Comparison of ENCODE assay signal across 1 cellular context in genomic region chr2:241686649-241687425, GRCh38.
TF ChIP-seq lines count a peak whose summit lies in the region.

TSS of gene DTYMK (minus strand) at chr2:241686815. CDS start at chr2:241686783, 32 bp downstream.

TF ChIP-seq in HepG2, 621 proteins besides CTCF, POLR2A, EP300 and RAD21 (continued from another document and continues in another):
- TF ChIP-seq HMGXB3 (CRISPR knock-in tag; IDR thresholded peaks at IDR 0.05; ENCODE audit: borderline replicate concordance): peak; percentile 78; the same call in 1 of the 2 replicates
- TF ChIP-seq GATAD2A (CRISPR knock-in tag; IDR thresholded peaks at IDR 0.05): no peak; the same call in 1 of the 2 replicates
- TF ChIP-seq HHEX (CRISPR knock-in tag; IDR thresholded peaks at IDR 0.05): no peak
- TF ChIP-seq CAMTA2 (CRISPR knock-in tag; IDR thresholded peaks at IDR 0.05; ENCODE audit: borderline replicate concordance): peak; percentile 71
- peak; percentile 93 for TF ChIP-seq NR2C2 (CRISPR knock-in tag; IDR thresholded peaks at IDR 0.05; ENCODE audit: borderline replicate concordance)
- 0 out of 2 replicates have a peak, but pooled peaks have one; percentile 36 for TF ChIP-seq ZNF83 (CRISPR knock-in tag; IDR thresholded peaks at IDR 0.05; ENCODE audit: borderline replicate concordance)
- peak; percentile 72; the same call in 1 of the 2 replicates for TF ChIP-seq SP2 (CRISPR knock-in tag; IDR thresholded peaks at IDR 0.05)
- TF ChIP-seq PRPF4 (IDR thresholded peaks at IDR 0.05; ENCODE audit: low read depth, low read length, poor library complexity, severe bottlenecking): no peak
- TF ChIP-seq PAF1 (CRISPR knock-in tag; IDR thresholded peaks at IDR 0.05): no peak; the same call in 1 of the 2 replicates
- TF ChIP-seq ZNF276 (CRISPR knock-in tag; IDR thresholded peaks at IDR 0.05; ENCODE audit: low read depth): peak; percentile 22; the same call in 1 of the 2 replicates
- TF ChIP-seq ZFP1 (CRISPR knock-in tag; IDR thresholded peaks at IDR 0.05): no peak
- TF ChIP-seq HOXA9 (CRISPR knock-in tag; IDR thresholded peaks at IDR 0.05; ENCODE audit: borderline replicate concordance): peak; percentile 96
- peak; percentile 93 for TF ChIP-seq ZNF639 (CRISPR knock-in tag; conservative IDR thresholded peaks at IDR 0.05)
- TF ChIP-seq ZNF20 (CRISPR knock-in tag; IDR thresholded peaks at IDR 0.05): peak; percentile 18; the same call in 1 of the 2 replicates
- TF ChIP-seq SMAD3 (CRISPR knock-in tag; IDR thresholded peaks at IDR 0.05): peak; percentile 37; the same call in 1 of the 2 replicates
- TF ChIP-seq ZBTB39 (CRISPR knock-in tag; IDR thresholded peaks at IDR 0.05): peak; percentile 70; the same call in 1 of the 2 replicates
- TF ChIP-seq ZNF574 (CRISPR knock-in tag; IDR thresholded peaks at IDR 0.05): peak; percentile 93
- peak; percentile 97 for TF ChIP-seq ZNF451 (CRISPR knock-in tag; IDR thresholded peaks at IDR 0.05)
- peak; percentile 82; the same call in 1 of the 2 replicates for TF ChIP-seq THRA (CRISPR knock-in tag; IDR thresholded peaks at IDR 0.05; ENCODE audit: borderline replicate concordance)
- TF ChIP-seq GMEB2 (CRISPR knock-in tag; IDR thresholded peaks at IDR 0.05; ENCODE audit: low read depth): peak; percentile 95
- TF ChIP-seq FOXO1 (CRISPR knock-in tag; IDR thresholded peaks at IDR 0.05): peak; percentile 22; the same call in 1 of the 2 replicates
- TF ChIP-seq MATR3 (CRISPR knock-in tag; IDR thresholded peaks at IDR 0.05): no peak
- peak; percentile 86 for TF ChIP-seq MXD1 (CRISPR knock-in tag; IDR thresholded peaks at IDR 0.05)
- peak; percentile 84 for TF ChIP-seq POLR2AphosphoS5 (IDR thresholded peaks at IDR 0.05; ENCODE audit: low read depth, low read length)
- TF ChIP-seq MAF1 (CRISPR knock-in tag; IDR thresholded peaks at IDR 0.05; ENCODE audit: borderline replicate concordance): peak; percentile 33; the same call in 1 of the 2 replicates
- TF ChIP-seq ZFP36L1 (CRISPR knock-in tag; IDR thresholded peaks at IDR 0.05): peak; percentile 97
- peak; percentile 87 for TF ChIP-seq PHF8 (CRISPR knock-in tag; IDR thresholded peaks at IDR 0.05)
- no peak; the same call in 1 of the 2 replicates for TF ChIP-seq ZNF143 (CRISPR knock-in tag; IDR thresholded peaks at IDR 0.05)
- TF ChIP-seq KDM3A (CRISPR knock-in tag; IDR thresholded peaks at IDR 0.05; ENCODE audit: low read depth): 0 out of 2 replicates have a peak, but pooled peaks have one; percentile 40
- peak; percentile 74; the same call in 1 of the 2 replicates for TF ChIP-seq PLSCR1 (CRISPR knock-in tag; IDR thresholded peaks at IDR 0.05; ENCODE audit: borderline replicate concordance)
- TF ChIP-seq POLR2G (IDR thresholded peaks at IDR 0.05; ENCODE audit: low read depth, low read length): peak; percentile 95
- TF ChIP-seq ZNF777 (CRISPR knock-in tag; IDR thresholded peaks at IDR 0.05): peak; percentile 84
- TF ChIP-seq STAT6 (CRISPR knock-in tag; IDR thresholded peaks at IDR 0.05; ENCODE audit: borderline replicate concordance): no peak; the same call in 1 of the 2 replicates
- no peak; the same call in 1 of the 2 replicates for TF ChIP-seq ZBTB26 (CRISPR knock-in tag; IDR thresholded peaks at IDR 0.05; ENCODE audit: borderline replicate concordance)
